ENCODE assay signal across 1 cellular context in the genomic region with DNA sequence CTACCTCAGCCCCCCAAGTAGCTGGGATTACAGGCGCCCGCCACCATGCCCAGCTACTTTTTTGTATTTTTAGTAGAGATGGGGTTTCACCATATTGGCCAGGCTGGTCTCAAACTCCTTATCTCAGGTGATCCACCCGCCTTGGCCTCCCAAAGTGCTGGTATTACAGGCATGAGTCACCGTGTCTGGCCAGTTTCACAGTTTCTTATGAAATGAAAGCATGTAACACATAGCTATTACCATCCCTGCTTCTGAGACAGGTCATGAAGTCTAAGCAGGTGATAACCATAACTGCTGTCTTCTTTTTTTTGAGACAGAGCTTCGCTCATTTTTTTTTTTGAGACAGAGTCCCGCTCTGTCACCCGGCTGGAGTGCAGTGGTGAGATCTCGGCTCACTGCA.
TF ChIP-seq lines count a peak whose summit lies in the region.

No MANE protein-coding gene starts in this region.

TF ChIP-seq in HepG2, 621 proteins besides CTCF, POLR2A, EP300 and RAD21:
- TF ChIP-seq FOSL2 (CRISPR knock-in tag; IDR thresholded peaks at IDR 0.05) = peak; percentile 40
